In genomic region chr22:31905356-31905755, GRCh38 we compare ENCODE assay signal across 24 cellular contexts.
"Had no signal": no experiment of that assay in that cellular context is flagged by ENCODE, and none has a peak within 500 bp of the region (broad histone marks: within the 10 kb centered on the region; RNA-seq: fewer than 3 reads in every experiment).

No MANE protein-coding gene starts in this region.

- H3K27ac ChIP-seq: body of pancreas, breast epithelium, SJCRH30, SK-N-MC, WERI-Rb-1 had no signal

- H3K4me3 ChIP-seq: body of pancreas, breast epithelium, SJCRH30, SK-N-MC had no signal

- H3K27me3 Mint-ChIP-seq: activated CD8-positive, alpha-beta T cell treated with anti-CD3 and anti-CD28 coated beads for 36 hours; activated naive CD4-positive, alpha-beta T cell treated with anti-CD3 and anti-CD28 coated beads, Interleukin-2, amount 10 ng/mL, durations not matched to agents 7 days and 5 days; activated naive CD8-positive, alpha-beta T cell treated with anti-CD3 and anti-CD28 coated beads, Interleukin-2, amount 10 ng/mL, durations not matched to agents 7 days and 5 days had no signal

- H3K36me3 ChIP-seq: breast epithelium, SJCRH30 had no signal

- H3K4me1 ChIP-seq: body of pancreas, breast epithelium, SJCRH30 had no signal

- DNase-seq: activated CD4-positive, alpha-beta T cell treated with anti-CD3 and anti-CD28 coated beads for 1 hour; activated CD4-positive, alpha-beta T cell treated with anti-CD3 and anti-CD28 coated beads for 48 hours; activated CD4-positive, alpha-beta T cell treated with anti-CD3 and anti-CD28 coated beads, Interleukin-2, amount 50 U/mL, for 4 hours; activated CD4-positive, CD25-positive, alpha-beta regulatory T cell; activated CD8-positive, alpha-beta T cell treated with anti-CD3 and anti-CD28 coated beads for 36 hours; activated effector memory CD4-positive, alpha-beta T cell treated with Interleukin-2 at 50 U/mL for 16 hours; activated naive CD4-positive, alpha-beta T cell treated with anti-CD3 and anti-CD28 coated beads, Interleukin-2, amount 10 ng/mL, durations not matched to agents 7 days and 5 days; activated naive CD8-positive, alpha-beta T cell treated with anti-CD3 and anti-CD28 coated beads, Interleukin-2, amount 10 ng/mL, durations not matched to agents 7 days and 5 days; activated T-cell treated with anti-CD3 and anti-CD28 coated beads, Interleukin-2, amount 50 U/mL, for 1 hour; amygdala; body of pancreas; NCI-H1092 treated with DMSO at 0.1 percent for 48 hours; NCI-H1417 treated with DMSO at 0.1 percent for 48 hours; NCI-H187 treated with DMSO at 0.1 percent for 48 hours; NCI-H2081; NCI-H226; NCI-H524 treated with DMSO at 0.1 percent for 48 hours; SHP77; SJCRH30; T1000; WERI-Rb-1 had no signal

- H3K27me3 ChIP-seq: body of pancreas, breast epithelium, SJCRH30 had no signal

- H3K9me3 ChIP-seq: body of pancreas, breast epithelium, SJCRH30 had no signal

- H3K4me1 Mint-ChIP-seq: activated naive CD4-positive, alpha-beta T cell treated with anti-CD3 and anti-CD28 coated beads, Interleukin-2, amount 10 ng/mL, durations not matched to agents 7 days and 5 days; activated naive CD8-positive, alpha-beta T cell treated with anti-CD3 and anti-CD28 coated beads, Interleukin-2, amount 10 ng/mL, durations not matched to agents 7 days and 5 days had no signal

- ATAC-seq: activated CD8-positive, alpha-beta T cell treated with anti-CD3 and anti-CD28 coated beads for 36 hours; body of pancreas; Panc1 had no signal

- H3K9me3 Mint-ChIP-seq: activated CD8-positive, alpha-beta T cell treated with anti-CD3 and anti-CD28 coated beads for 36 hours; activated naive CD4-positive, alpha-beta T cell treated with anti-CD3 and anti-CD28 coated beads, Interleukin-2, amount 10 ng/mL, durations not matched to agents 7 days and 5 days; activated naive CD8-positive, alpha-beta T cell treated with anti-CD3 and anti-CD28 coated beads, Interleukin-2, amount 10 ng/mL, durations not matched to agents 7 days and 5 days had no signal

- H3K27ac Mint-ChIP-seq: activated CD8-positive, alpha-beta T cell treated with anti-CD3 and anti-CD28 coated beads for 36 hours; activated naive CD4-positive, alpha-beta T cell treated with anti-CD3 and anti-CD28 coated beads, Interleukin-2, amount 10 ng/mL, durations not matched to agents 7 days and 5 days; activated naive CD8-positive, alpha-beta T cell treated with anti-CD3 and anti-CD28 coated beads, Interleukin-2, amount 10 ng/mL, durations not matched to agents 7 days and 5 days had no signal

- H3K4me3 Mint-ChIP-seq: activated CD8-positive, alpha-beta T cell treated with anti-CD3 and anti-CD28 coated beads for 36 hours; activated naive CD4-positive, alpha-beta T cell treated with anti-CD3 and anti-CD28 coated beads, Interleukin-2, amount 10 ng/mL, durations not matched to agents 7 days and 5 days; activated naive CD8-positive, alpha-beta T cell treated with anti-CD3 and anti-CD28 coated beads, Interleukin-2, amount 10 ng/mL, durations not matched to agents 7 days and 5 days had no signal
